Comparison of ENCODE assay signal across 17 cellular contexts in the genomic region with DNA sequence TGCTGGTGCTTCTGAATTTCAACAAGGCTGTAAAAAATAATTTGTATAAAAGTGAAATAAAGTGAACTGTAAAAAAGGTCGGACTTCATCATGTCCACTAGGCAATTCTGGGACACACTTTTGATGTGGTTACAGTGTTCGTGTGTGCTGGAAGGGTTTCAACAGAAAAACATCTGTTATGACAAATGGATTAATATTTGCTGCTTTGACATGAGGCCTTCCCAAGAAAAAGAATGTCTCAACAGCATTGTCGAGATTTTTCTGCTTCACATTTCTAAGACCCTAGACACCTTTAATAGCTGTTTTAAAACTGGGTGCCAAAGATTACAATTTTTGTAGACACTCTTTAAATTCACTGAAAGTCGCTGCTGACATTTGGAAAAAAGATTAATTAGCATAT.
"Had no signal": no experiment of that assay in that cellular context is flagged by ENCODE, and none has a peak within 500 bp of the region (broad histone marks: within the 10 kb centered on the region; RNA-seq: fewer than 3 reads in every experiment).

No MANE protein-coding gene starts in this region.

- H3K9me3 ChIP-seq: left ventricle myocardium inferior, ovary, right atrium auricular region, right lobe of liver, suprapubic skin, thoracic aorta, tibial artery, upper lobe of right lung had no signal

- DNase-seq: hypothalamus; immature natural killer cell; left ventricle myocardium inferior; mesendoderm; naive thymus-derived CD4-positive, alpha-beta T cell; ovary; right lobe of liver; stimulated activated CD4-positive, alpha-beta T cell treated with anti-CD3 and anti-CD28 coated beads, Interleukin-4, amount 100 ng/mL, for 24 hours; stimulated activated naive CD4-positive, alpha-beta T cell; tibial artery; trophoblast cell; upper lobe of right lung had no signal

- H3K27ac ChIP-seq: left ventricle myocardium inferior, ovary, right atrium auricular region, right lobe of liver, skin epidermis, suprapubic skin, thoracic aorta, tibial artery, upper lobe of right lung had no signal

- H3K27me3 ChIP-seq: ovary, right atrium auricular region, right lobe of liver, suprapubic skin, tibial artery, upper lobe of right lung had no signal

- H3K4me3 ChIP-seq: left ventricle myocardium inferior, lung, ovary, right atrium auricular region, right lobe of liver, skin epidermis, suprapubic skin, thoracic aorta, tibial artery, upper lobe of right lung had no signal

- H3K36me3 ChIP-seq: ovary, right atrium auricular region, right lobe of liver, suprapubic skin, thoracic aorta, tibial artery, upper lobe of right lung had no signal

- H3K4me1 ChIP-seq: right atrium auricular region, right lobe of liver, suprapubic skin, tibial artery, upper lobe of right lung had no signal
